1 cellular context compared by ENCODE assay signal in the genomic region with DNA sequence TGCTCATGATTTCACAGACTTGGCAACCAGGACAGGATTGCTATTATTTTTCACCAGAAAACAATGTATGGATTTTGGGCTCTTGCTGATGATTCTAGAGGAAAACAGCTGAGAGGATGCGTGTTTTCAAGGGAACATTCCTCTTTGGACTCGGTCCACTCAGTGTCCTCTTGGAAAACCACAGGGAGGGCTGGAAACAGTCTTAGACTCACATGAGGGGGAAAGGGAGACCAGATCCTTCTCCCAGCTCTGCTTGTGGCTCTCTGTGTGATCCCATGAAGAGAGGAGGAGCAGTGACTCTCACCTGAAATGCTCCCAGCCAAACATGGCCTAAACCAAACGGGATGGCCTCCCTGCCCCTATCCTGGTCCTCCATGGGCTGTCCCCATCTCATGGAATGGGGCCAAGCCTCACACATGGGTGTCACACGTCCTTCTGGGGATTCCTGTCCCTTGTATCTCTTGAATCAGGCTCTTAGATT.
TF ChIP-seq lines count a peak whose summit lies in the region.

No MANE protein-coding gene starts in this region.

TF ChIP-seq in SK-N-SH treated with all-trans-retinoic acid at 6 μM for 48 hours, 23 proteins besides CTCF, POLR2A, EP300 and RAD21 (continued from another document):
- no peak for TF ChIP-seq OSR1 (CRISPR knock-in tag; IDR thresholded peaks at IDR 0.05)
- no peak for TF ChIP-seq SNAI2 (CRISPR knock-in tag; IDR thresholded peaks at IDR 0.05)
- no peak for TF ChIP-seq ZNF8 (CRISPR knock-in tag; IDR thresholded peaks at IDR 0.05)
- TF ChIP-seq PPARA (CRISPR knock-in tag; IDR thresholded peaks at IDR 0.05; ENCODE audit: borderline replicate concordance): no peak
- no peak for TF ChIP-seq RARB (CRISPR knock-in tag; IDR thresholded peaks at IDR 0.05)
- TF ChIP-seq ISL1 (CRISPR knock-in tag; IDR thresholded peaks at IDR 0.05): no peak
TF ChIP-seq in SK-N-SH treated with all-trans-retinoic acid at 6 μM for 48 hours: peak in this region for 0.
